ENCODE assay signal across 7 cellular contexts in genomic region chr7:52616552-52616951, GRCh38.
"Had no signal": no experiment of that assay in that cellular context is flagged by ENCODE, and none has a peak within 500 bp of the region (broad histone marks: within the 10 kb centered on the region; RNA-seq: fewer than 3 reads in every experiment).

No MANE protein-coding gene starts in this region.

- H3K4me1 Mint-ChIP-seq: IgD-negative memory B cell had no signal

- DNase-seq: IMR-90, KBM-7, KG1 had no signal

- H3K27ac ChIP-seq: HL-60 had no signal

- H3K4me3 ChIP-seq: K562 had no signal

- ATAC-seq: HepG2, K562 had no signal

- H3K27me3 Mint-ChIP-seq: IgD-negative memory B cell had no signal

- H3K4me3 Mint-ChIP-seq: IgD-negative memory B cell had no signal
